In the genomic region with DNA sequence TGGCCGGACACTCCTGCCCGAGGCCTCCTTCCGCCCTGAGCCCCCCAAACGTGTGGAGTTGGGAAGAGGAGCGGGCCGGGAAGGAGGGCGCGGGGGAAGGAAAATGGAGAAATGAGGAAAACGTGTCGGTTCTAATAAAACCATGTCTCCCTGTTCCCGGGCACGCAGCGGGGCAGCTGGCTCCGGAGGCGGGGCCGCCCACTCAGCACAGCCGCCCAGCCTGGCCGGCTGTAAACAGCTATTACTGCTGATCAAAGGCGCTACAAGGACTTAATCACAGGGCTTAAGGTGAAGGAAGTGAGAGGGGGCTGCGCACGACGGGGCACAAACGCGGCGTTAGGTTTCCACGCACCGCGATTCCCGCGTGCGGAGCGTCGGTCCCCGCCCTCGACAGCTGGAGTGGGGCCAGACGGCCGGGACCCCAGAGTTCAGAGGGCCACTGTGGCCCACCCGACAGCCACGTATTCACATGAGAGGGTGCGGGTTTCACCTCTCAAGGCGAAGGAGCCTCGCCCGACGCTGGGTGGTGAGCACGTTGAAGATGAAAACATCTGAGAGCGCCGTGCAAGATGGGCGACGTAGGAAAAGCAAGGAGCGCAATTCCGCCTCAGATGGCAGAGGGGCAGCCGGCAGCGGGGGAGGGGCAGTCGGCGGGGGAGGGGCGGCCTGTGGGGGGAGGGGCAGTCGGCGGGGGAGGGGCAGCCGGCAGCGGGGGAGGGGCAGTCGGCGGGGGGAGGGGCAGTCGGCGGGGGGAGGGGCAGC, we compare ENCODE assay signal across 11 cellular contexts.
DNase-seq lines count a peak whose midpoint lies in the region; ATAC-seq and TF ChIP-seq lines count a peak whose summit lies in the region.
"Had no signal": no experiment of that assay in that cellular context is flagged by ENCODE, and none has a peak within 500 bp of the region (broad histone marks: within the 10 kb centered on the region; RNA-seq: fewer than 3 reads in every experiment).

No MANE protein-coding gene starts in this region.

- no peaks in the 10 kb centered on the region for H3K36me3 ChIP-seq in vagina
- no peaks in the 10 kb centered on the region for H3K36me3 ChIP-seq in stomach

- TF ChIP-seq POLR2A in vagina (IDR thresholded peaks at IDR 0.05), result no peak
- TF ChIP-seq POLR2A in stomach (IDR thresholded peaks at IDR 0.05), result no peak

- no peaks in the 10 kb centered on the region for H3K36me3 Mint-ChIP-seq in immature natural killer cell
- H3K36me3 Mint-ChIP-seq: CD4-positive, CD25-positive, alpha-beta regulatory T cell had no signal

- DNase-seq in Right ventricle myocardium inferior (ENCODE audit: missing footprints) (peak; percentile 43), Right ventricle myocardium superior (no peak), NCI-H82 treated with DMSO at 0.1 percent for 48 hours (lab: John Stamatoyannopoulos, UW; ENCODE audit: unreplicated experiment) (peak; percentile 80), immature natural killer cell (no peak), vagina (ENCODE audit: extremely low spot score in 2 of 2) (peak; percentile 83 to 87), stomach (no peak), HK-2 (ENCODE audit: unreplicated experiment) (no peak)

- peaks cover 8% of the 10 kb centered on the region in 2 donors for H3K4me1 Mint-ChIP-seq in immature natural killer cell
- H3K4me1 Mint-ChIP-seq: CD4-positive, CD25-positive, alpha-beta regulatory T cell had no signal

- H3K27ac Mint-ChIP-seq in immature natural killer cell, result peak overlapping the region; percentile 69 to 95 (median 86)
- H3K27ac Mint-ChIP-seq: CD4-positive, CD25-positive, alpha-beta regulatory T cell had no signal

- H3K4me3 Mint-ChIP-seq in immature natural killer cell, result peak overlapping the region in 4 of 5 donors; percentile 52 to 86 (median 60)

- intact Hi-C loops in Right ventricle myocardium inferior (cut with DNase I), result no loop called here
- intact Hi-C loops in Right ventricle myocardium superior (cut with DNase I), result no loop called here
- intact Hi-C loops in vagina (cut with DNase I), result no loop called here
- intact Hi-C loops in stomach (cut with DNase I; ENCODE audit: low total_unique reads), result no loop called here

- peaks cover 0 to 2% (median 0%) of the 10 kb centered on the region in 6 donors for H3K9me3 Mint-ChIP-seq in immature natural killer cell

- ATAC-seq in Right ventricle myocardium inferior, result no peak
- no peak for ATAC-seq in Right ventricle myocardium superior (ENCODE audit: poor library complexity)
- no peak for ATAC-seq in GM18498 (IDR thresholded peaks at IDR 0.05; ENCODE audit: unreplicated experiment)

- H3K27ac ChIP-seq in vagina, result peak overlapping the region; percentile 80
- H3K27ac ChIP-seq in stomach, result no peak overlapping the region
- H3K27ac ChIP-seq: epithelial cell of prostate, HL-60 had no signal

- peaks cover 28 to 63% (median 39%) of the 10 kb centered on the region in 3 donors for H3K27me3 Mint-ChIP-seq in immature natural killer cell (ENCODE audit: low read depth in 3 of 3)
- H3K27me3 Mint-ChIP-seq: CD4-positive, CD25-positive, alpha-beta regulatory T cell had no signal

- H3K4me1 ChIP-seq in vagina (peaks cover 63% of the 10 kb centered on the region), stomach (peaks cover 16 to 33% (median 21%) of the 10 kb centered on the region in 4 donors)

- no peak for TF ChIP-seq EP300 in stomach (IDR thresholded peaks at IDR 0.05)

- TF ChIP-seq CTCF in vagina (IDR thresholded peaks at IDR 0.05) (no peak), stomach (IDR thresholded peaks at IDR 0.05) (no peak)

- no peaks in the 10 kb centered on the region for H3K27me3 ChIP-seq in vagina
- no peaks in the 10 kb centered on the region for H3K27me3 ChIP-seq in stomach

- H3K4me3 ChIP-seq in vagina (peak overlapping the region; percentile 16 to 34), stomach (no peak overlapping the region)

- 81 to 90% (median 84%) methylated on average over 47 to 64 of the region's 64 CpGs for WGBS in stomach, 5 donors

- H3K9me3 ChIP-seq in vagina (no peaks in the 10 kb centered on the region), stomach (no peaks in the 10 kb centered on the region)

Comparison
In these comparisons a context has a peak if more than half of its experiments do, and no peak if none do; other contexts are left out.
1. DNase-seq: peak in Right ventricle myocardium inferior (single experiment), NCI-H82 treated with DMSO at 0.1 percent for 48 hours (single experiment) and vagina (2 of 2); none in Right ventricle myocardium superior (single experiment), immature natural killer cell (0 of 3), stomach (single experiment) and HK-2 (single experiment).
2. H3K4me3 ChIP-seq: peak in vagina (2 of 2); none in stomach (0 of 4).